Comparison of ENCODE assay signal across 15 cellular contexts in genomic region chr6:3835055-3835731, GRCh38. TPM values are rescaled to one million over a fixed set of nuclear protein-coding genes. Genes with fewer than 3 reads are reported as not detected.
DNase-seq lines count a peak whose midpoint lies in the region; ATAC-seq, FAIRE-seq and TF ChIP-seq lines count a peak whose summit lies in the region.
"Had no signal": no experiment of that assay in that cellular context is flagged by ENCODE, and none has a peak within 500 bp of the region (broad histone marks: within the 10 kb centered on the region; RNA-seq: fewer than 3 reads in every experiment).

No MANE protein-coding gene starts in this region.

- H3K9ac ChIP-seq in H1 (replicated peaks in 1 of 4; ENCODE audit: extremely low read depth in 1 of 4, low read depth in 3 of 4, low read length in 3 of 4) (no peak overlapping the region), HepG2 (ENCODE audit: insufficient read depth, low read depth, low read length) (peak overlapping the region; percentile 19), subcutaneous abdominal adipose tissue (ENCODE audit: low read length in 5 of 5) (peak overlapping the region in 3 of 5 donors; percentile 51 to 68 (median 57))

- H2BK120ac ChIP-seq in H1 (replicated peaks; ENCODE audit: low read depth, low read length), result no peak overlapping the region

- intact Hi-C loops in HepG2 (cut with micrococcal nuclease; ENCODE audit: unreplicated experiment), result loop anchor here (1.0 to 5.0 kb wide), 4 partner anchors 37 to 142 kb away; no protein-coding TSS in a partner anchor

- H3K14ac ChIP-seq in H1 (ENCODE audit: insufficient read length), result no peak overlapping the region

- H4K5ac ChIP-seq in H1 (ENCODE audit: insufficient read length, low read depth, low read length), result no peak overlapping the region

- H2AFZ ChIP-seq in H1 (ENCODE audit: low read length) (no peak overlapping the region), HepG2 (ENCODE audit: low read length) (no peak overlapping the region)

- no TSS peak for BruUV-seq in HepG2 (replicated peaks; lab: Mats Ljungman, UMichigan)

- H3K56ac ChIP-seq in H1 (replicated peaks; ENCODE audit: insufficient read length, low read depth, low read length), result no peak overlapping the region

- H3K36me3 Mint-ChIP-seq in natural killer cell treated with Interleukin-12 subunit alpha and Interleukin-12 subunit beta and Interleukin-15 and Interleukin-18, amount 100 ng/mL, for 72 hours, result no peaks in the 10 kb centered on the region

- peaks cover 7 to 12% of the 10 kb centered on the region in 2 donors for H3K27me3 Mint-ChIP-seq in natural killer cell treated with Interleukin-12 subunit alpha and Interleukin-12 subunit beta and Interleukin-15 and Interleukin-18, amount 100 ng/mL, for 72 hours

- in situ Hi-C loops in HepG2 (cut with HindIII; ENCODE audit: extremely low pct_ligation_motif_present, low pct_unique_long_range_greater_than_20kb), result no loop called here

- TF ChIP-seq EP300 in H1 (IDR thresholded peaks at IDR 0.05; ENCODE audit: borderline replicate concordance in 1 of 2, low read depth in 2 of 2, low read length in 2 of 2) (no peak), HepG2 (IDR thresholded peaks at IDR 0.05; ENCODE audit: low read depth in 2 of 2, low read length in 2 of 2) (peak; percentile 88 to 91), HepG2 (CRISPR knock-in tag; IDR thresholded peaks at IDR 0.05; ENCODE audit: borderline replicate concordance) (peak; percentile 89)

- CTCF ChIA-PET in H1 (lab: Charles Lee; ENCODE audit: partially characterized antibody), result interaction anchor here (0.9 to 4.5 kb wide), 9 partner anchors 10 to 143 kb away, joined by 3 to 40 read pairs (median 3); partner anchors contain the start of gene FAM50B
- CTCF ChIA-PET in HepG2 (lab: Yijun Ruan, JAX; ENCODE audit: low intra/inter-chr PET ratio, low total read pairs), result interaction anchor here (0.7 to 1.4 kb wide), 3 partner anchors 51 to 98 kb away, joined by 3 to 7 read pairs (median 3); no protein-coding TSS in a partner anchor

- no peak overlapping the region for H2AK5ac ChIP-seq in H1 (ENCODE audit: low read depth, low read length)

- no peak overlapping the region for H2BK12ac ChIP-seq in H1 (ENCODE audit: low read depth, low read length)

- no peak overlapping the region for H4K91ac ChIP-seq in H1 (replicated peaks; ENCODE audit: insufficient read length, low read length)

- no peak overlapping the region for H3K4me2 ChIP-seq in H1 (ENCODE audit: insufficient read depth in 1 of 2, low read depth in 2 of 2, low read length in 2 of 2)
- H3K4me2 ChIP-seq in HepG2 (ENCODE audit: low read depth, low read length), result peak overlapping the region; percentile 65

- POLR2A ChIA-PET in H1 (lab: Charles Lee; ENCODE audit: partially characterized antibody) (interaction anchor here (0.8 kb wide), 1 partner anchor 14 kb away, joined by 4 read pairs; the partner anchor contains the start of gene FAM50B), HepG2 (lab: Yijun Ruan, JAX) (interaction anchor here (1.0 to 2.2 kb wide), 13 partner anchors 9 to 186 kb away, joined by 3 to 18 read pairs (median 7); a partner anchor contains a TSS)

- no peak overlapping the region for H3K4ac ChIP-seq in H1 (replicated peaks; ENCODE audit: insufficient read length, low read depth, low read length)

- TF ChIP-seq RAD21 in H1 (IDR thresholded peaks at IDR 0.05 in 1 of 2, conservative IDR thresholded peaks at IDR 0.05 in 1 of 2; ENCODE audit: low read depth in 2 of 2, low read length in 2 of 2), result peak; percentile 24 to 45; a peak in 3 of 4 replicates
- peak; percentile 85 for TF ChIP-seq RAD21 in HepG2 (CRISPR knock-in tag; IDR thresholded peaks at IDR 0.05)

- no peak overlapping the region for H2BK5ac ChIP-seq in H1 (ENCODE audit: low read depth, low read length)

- H4K20me1 ChIP-seq in H1 (replicated peaks in 1 of 2; ENCODE audit: control insufficient read depth in 1 of 2, insufficient read depth in 2 of 2, low read length in 2 of 2), result no peaks in the 10 kb centered on the region
- no peaks in the 10 kb centered on the region for H4K20me1 ChIP-seq in HepG2 (ENCODE audit: insufficient read depth, low read length)

- H3K4me3 ChIP-seq in LNCaP clone FGC (ENCODE audit: low read depth, low read length), result no peak overlapping the region
- H3K4me3 ChIP-seq in H1 (ENCODE audit: extremely low read depth in 1 of 4, insufficient read depth in 2 of 4, low read depth in 3 of 4, low read length in 4 of 4), result no peak overlapping the region
- H3K4me3 ChIP-seq in HepG2 (replicated peaks in 1 of 3; ENCODE audit: insufficient read depth in 1 of 3, low read depth in 2 of 3, low read length in 3 of 3), result no peak overlapping the region
- peak overlapping the region in 1 of 5 donors; percentile 9 for H3K4me3 ChIP-seq in subcutaneous abdominal adipose tissue (ENCODE audit: low read depth in 1 of 5, low read length in 5 of 5)

- no peak overlapping the region for H3K4me3 Mint-ChIP-seq in natural killer cell treated with Interleukin-12 subunit alpha and Interleukin-12 subunit beta and Interleukin-15 and Interleukin-18, amount 100 ng/mL, for 72 hours

- no peaks in the 10 kb centered on the region for H3K4me1 Mint-ChIP-seq in natural killer cell treated with Interleukin-12 subunit alpha and Interleukin-12 subunit beta and Interleukin-15 and Interleukin-18, amount 100 ng/mL, for 72 hours (ENCODE audit: low read depth in 2 of 2)

- H3K4me1 ChIP-seq in H1 (replicated peaks in 1 of 4; ENCODE audit: control insufficient read depth in 3 of 4, insufficient read depth in 4 of 4, low read length in 3 of 4) (no peaks in the 10 kb centered on the region), HepG2 (ENCODE audit: insufficient read depth, low read length) (peaks cover 55% of the 10 kb centered on the region), subcutaneous abdominal adipose tissue (ENCODE audit: control insufficient read depth in 5 of 5, insufficient read depth in 5 of 5, low read length in 5 of 5) (peaks cover 0 to 26% (median 17%) of the 10 kb centered on the region in 5 donors)

- H2BK20ac ChIP-seq in H1 (ENCODE audit: low read length), result no peak overlapping the region

- ATAC-seq in HepG2, result peak; percentile 57
- ATAC-seq in natural killer cell treated with Interleukin-12 subunit alpha and Interleukin-12 subunit beta and Interleukin-15 and Interleukin-18, amount 100 ng/mL, for 72 hours, result no peak

- H2BK15ac ChIP-seq in H1 (ENCODE audit: low read length), result no peak overlapping the region

- H3K27ac ChIP-seq in H1 (ENCODE audit: low read depth, low read length) (no peak overlapping the region), HepG2 (ENCODE audit: extremely low read length, insufficient read depth, low read length) (peak overlapping the region; percentile 67), subcutaneous abdominal adipose tissue (ENCODE audit: low read depth, low read length) (peak overlapping the region; percentile 91)

- H3K9me3 ChIP-seq in H1 (ENCODE audit: insufficient read depth in 2 of 2, low read depth in 1 of 2, low read length in 1 of 2), result no peaks in the 10 kb centered on the region
- H3K9me3 ChIP-seq in HepG2 (ENCODE audit: low read length), result no peaks in the 10 kb centered on the region
- H3K9me3 ChIP-seq in subcutaneous abdominal adipose tissue (ENCODE audit: control insufficient read depth in 5 of 5, low read length in 5 of 5), result no peaks in the 10 kb centered on the region

- FAIRE-seq in H1 (lab: Jason Lieb, UNC) (no peak), HepG2 (lab: Jason Lieb, UNC) (peak; percentile 77), GM12892 (lab: Jason Lieb, UNC) (no peak)
- FAIRE-seq: frontal cortex had no signal

- H3K79me1 ChIP-seq in H1 (ENCODE audit: low read depth, low read length), result no peaks in the 10 kb centered on the region

- 95% methylated on average over 5 of the region's 5 CpGs; no CpG with 5 or more reads in 1 of the 2 experiments for WGBS in H1 (ENCODE audit: extremely low coverage in 1 of 2, insufficient coverage in 1 of 2, insufficient read length in 1 of 2, insufficient replicate concordance in 2 of 2, low coverage in 1 of 2, low lambda C conversion rate in 2 of 2, missing lambda C conversion rate in 1 of 2), 2 experiments
- WGBS in HepG2 (ENCODE audit: low lambda C conversion rate), result 26% methylated on average over 5 of the region's 5 CpGs

- H3K79me2 ChIP-seq in H1 (ENCODE audit: control insufficient read depth in 1 of 2, insufficient read depth in 2 of 2, low read length in 2 of 2) (no peaks in the 10 kb centered on the region), HepG2 (ENCODE audit: insufficient read depth, low read length) (no peaks in the 10 kb centered on the region)

- TF ChIP-seq POLR2A in H1 (IDR thresholded peaks at IDR 0.05; ENCODE audit: control extremely low read depth in 1 of 2, low read depth in 2 of 2, low read length in 2 of 2), result no peak
- no peak for TF ChIP-seq POLR2A in HepG2 (IDR thresholded peaks at IDR 0.05; ENCODE audit: insufficient read depth in 1 of 2, low read depth in 2 of 2, low read length in 2 of 2)
- no peak for TF ChIP-seq POLR2A in GM12892 (IDR thresholded peaks at IDR 0.05; ENCODE audit: low read depth, low read length)

- H4K8ac ChIP-seq in H1 (ENCODE audit: extremely low read depth, insufficient read depth, low read length), result no peak overlapping the region

- TF ChIP-seq CTCF in LNCaP clone FGC (IDR thresholded peaks at IDR 0.05; ENCODE audit: control insufficient read depth, extremely low read depth, insufficient read depth) (peak; percentile 25), H1 (IDR thresholded peaks at IDR 0.05; ENCODE audit: control extremely low read depth in 1 of 3, insufficient read depth in 1 of 3, low read depth in 1 of 3, low read length in 3 of 3) (0 out of 4 replicates have a peak, but pooled peaks of 1 of the 3 experiments have one; percentile 2), HepG2 (CRISPR knock-in tag; IDR thresholded peaks at IDR 0.05) (peak; percentile 75)

- H3K36me3 ChIP-seq in H1 (ENCODE audit: control insufficient read depth in 2 of 4, insufficient read depth in 4 of 4, low read length in 3 of 4) (no peaks in the 10 kb centered on the region), HepG2 (replicated peaks in 1 of 2; ENCODE audit: control insufficient read depth in 1 of 2, insufficient read depth in 2 of 2, low read length in 2 of 2) (no peaks in the 10 kb centered on the region), subcutaneous abdominal adipose tissue (ENCODE audit: control insufficient read depth in 5 of 5, insufficient read depth in 5 of 5, low read length in 5 of 5) (no peaks in the 10 kb centered on the region)

- DNase-seq in LNCaP clone FGC (ENCODE audit: low read depth) (no peak), H1 (ENCODE audit: low read depth in 1 of 2, low spot score in 2 of 2) (no peak), HepG2 (ENCODE audit: low spot score) (peak; percentile 91), GM12892 (ENCODE audit: insufficient read length) (no peak), NCI-H1092 (lab: John Stamatoyannopoulos, UW) (no peak), globus pallidus (ENCODE audit: low spot score) (no peak)
- DNase-seq in natural killer cell treated with Interleukin-12 subunit alpha and Interleukin-12 subunit beta and Interleukin-15 and Interleukin-18, amount 100 ng/mL, for 72 hours (ENCODE audit: low spot score), result no peak
- DNase-seq: activated CD8-positive, alpha-beta memory T cell treated with anti-CD3 and anti-CD28 coated beads, Interleukin-2, amount 50 U/mL, for 4 hours; COR-L47; stimulated activated naive CD4-positive, alpha-beta T cell; T1000 had no signal

- no peaks in the 10 kb centered on the region for H3K23me2 ChIP-seq in H1 (ENCODE audit: low read depth, low read length)

- no peaks in the 10 kb centered on the region for H3K9me3 Mint-ChIP-seq in natural killer cell treated with Interleukin-12 subunit alpha and Interleukin-12 subunit beta and Interleukin-15 and Interleukin-18, amount 100 ng/mL, for 72 hours

- no peaks in the 10 kb centered on the region for H3K27me3 ChIP-seq in H1 (replicated peaks in 1 of 4; ENCODE audit: control insufficient read depth in 3 of 4, extremely low read depth in 1 of 4, insufficient read depth in 3 of 4, low read length in 3 of 4)
- H3K27me3 ChIP-seq in HepG2 (ENCODE audit: control insufficient read depth in 1 of 2, insufficient read depth in 2 of 2, low read length in 2 of 2), result no peaks in the 10 kb centered on the region
- no peaks in the 10 kb centered on the region for H3K27me3 ChIP-seq in subcutaneous abdominal adipose tissue (ENCODE audit: control insufficient read depth in 5 of 5, insufficient read depth in 4 of 5, low read length in 5 of 5)

- no peak overlapping the region for H3K23ac ChIP-seq in H1 (ENCODE audit: insufficient read length)

- no peak overlapping the region for H3K27ac Mint-ChIP-seq in natural killer cell treated with Interleukin-12 subunit alpha and Interleukin-12 subunit beta and Interleukin-15 and Interleukin-18, amount 100 ng/mL, for 72 hours

- H3K18ac ChIP-seq in H1 (ENCODE audit: extremely low read depth, low read length), result no peak overlapping the region

RNA-seq across cellular contexts. Expression of gene FAM50B, which starts 14.0 kb away (rescaled TPM):
- total RNA-seq in H1 (2021; fragmentation: NEBNext Ultra II Directional; extraction: Animal tissue kit (Norgen Biotek cat#: 25700)), result 3.1 and 3.8 TPM in 2 replicates
- 3.2 and 3.6 TPM in 2 replicates for polyA plus RNA-seq in H1 (2011; rRNA removed)
- 5.2 TPM for polyA plus RNA-seq in H1 (2011; cell fraction: cytosol; rRNA removed)
- 3.2 TPM for polyA plus RNA-seq in H1 (2011; cell fraction: nucleus; rRNA removed)
- polyA plus RNA-seq in H1 (2012, experiment 1 of 2), result 1.7 to 3.5 TPM (median 2.2 TPM) in 4 replicates
- polyA plus RNA-seq in H1 (2012, experiment 2 of 2), result 1.7 TPM
- polyA plus RNA-seq in H1 (2013, experiment 1 of 2), result 1.9 TPM
- 2.2 TPM for polyA plus RNA-seq in H1 (2013, experiment 2 of 2)
- polyA minus RNA-seq in H1 (2011; rRNA and poly(A)+ RNA removed), result 1.1 and 1.4 TPM in 2 replicates
- polyA minus RNA-seq in H1 (2011; cell fraction: cytosol; rRNA and poly(A)+ RNA removed), result 1.8 TPM
- polyA minus RNA-seq in H1 (2011; cell fraction: nucleus; rRNA and poly(A)+ RNA removed), result 2.0 TPM
- not detected in 2 replicates for total RNA-seq in HepG2 (2016; rRNA removed; fragmentation: Illumina TruSeq; extraction: Trizol)
- not detected in 2 replicates for total RNA-seq in HepG2 (2016; cell fraction: cytosol; rRNA removed; fragmentation: Illumina TruSeq; extraction: Trizol; ENCODE audit: low read depth)
- not detected in 2 replicates for total RNA-seq in HepG2 (2016; cell fraction: insoluble cytoplasmic fraction; rRNA removed; fragmentation: Illumina TruSeq; extraction: Trizol)
- total RNA-seq in HepG2 (2016; cell fraction: membrane; rRNA removed; fragmentation: Illumina TruSeq; extraction: Trizol), result not detected in 2 replicates
- not detected in 2 replicates for total RNA-seq in HepG2 (2016; cell fraction: nucleus; rRNA removed; fragmentation: Illumina TruSeq; extraction: Trizol)
- 0.05 TPM in 1 of 2 replicates, not detected in the other for polyA plus RNA-seq in HepG2 (2011; rRNA removed)
- not detected in 2 replicates for polyA plus RNA-seq in HepG2 (2011; cell fraction: cytosol; rRNA removed)
- polyA plus RNA-seq in HepG2 (2011; cell fraction: nucleus; rRNA removed), result 0.07 TPM in 1 of 2 replicates, not detected in the other
- not detected in 2 replicates for polyA plus RNA-seq in HepG2 (2012)
- not detected in 2 replicates for polyA plus RNA-seq in HepG2 (2016; cell fraction: cytosol; fragmentation: Illumina TruSeq; extraction: Trizol; ENCODE audit: low read depth)
- not detected in 2 replicates for polyA plus RNA-seq in HepG2 (2016; cell fraction: insoluble cytoplasmic fraction; fragmentation: Illumina TruSeq; extraction: Trizol; ENCODE audit: low read depth)
- not detected in 2 replicates for polyA plus RNA-seq in HepG2 (2016; cell fraction: membrane; fragmentation: Illumina TruSeq; extraction: Trizol; ENCODE audit: low read depth)
- polyA plus RNA-seq in HepG2 (2016; cell fraction: nucleus; fragmentation: Illumina TruSeq; extraction: Trizol; ENCODE audit: insufficient read depth, low read depth), result not detected in 2 replicates
- polyA minus RNA-seq in HepG2 (2011; rRNA and poly(A)+ RNA removed; ENCODE audit: low replicate concordance), result 2.4 TPM in 1 of 2 replicates, not detected in the other
- polyA minus RNA-seq in HepG2 (2011; cell fraction: cytosol; rRNA and poly(A)+ RNA removed), result not detected in 2 replicates
- polyA minus RNA-seq in HepG2 (2011; cell fraction: nucleus; rRNA and poly(A)+ RNA removed), result not detected in 2 replicates
- 1.5 TPM for polyA plus RNA-seq in GM12892 (2012; ENCODE audit: missing spikeins)
- total RNA-seq in natural killer cell treated with Interleukin-12 subunit alpha and Interleukin-12 subunit beta and Interleukin-15 and Interleukin-18, amount 100 ng/mL, for 72 hours, result 1 to 10 TPM; 5.3 to 7.3 TPM
- total RNA-seq: HT1080, OCI-LY7 had no signal

Comparison
In these comparisons a context has a peak if more than half of its experiments do, and no peak if none do; other contexts are left out.
1. H3K9ac ChIP-seq: peak in HepG2 (single experiment) and subcutaneous abdominal adipose tissue (3 of 5); none in H1 (0 of 4).